In the genomic region with DNA sequence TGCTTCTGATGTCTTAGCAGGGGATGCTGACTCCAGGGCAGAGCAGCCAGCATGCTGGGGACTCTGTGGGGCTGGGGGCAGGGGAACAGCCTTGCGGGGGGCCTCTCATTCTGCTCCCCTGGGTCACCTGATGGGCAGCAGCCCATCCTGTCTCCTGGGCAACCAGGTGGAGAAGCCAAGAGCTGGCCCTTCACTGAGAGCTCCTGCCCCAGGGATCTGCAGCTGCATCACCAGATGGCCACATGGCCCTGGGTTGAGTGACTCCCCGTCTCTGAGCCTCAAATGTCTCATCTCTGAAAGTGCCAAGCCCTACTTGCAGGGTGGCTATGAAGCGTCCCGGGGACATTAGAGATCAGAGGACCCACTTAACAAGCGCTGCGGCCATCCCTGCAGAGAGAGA, we compare ENCODE assay signal across 16 cellular contexts.
"Had no signal": no experiment of that assay in that cellular context is flagged by ENCODE, and none has a peak within 500 bp of the region (broad histone marks: within the 10 kb centered on the region; RNA-seq: fewer than 3 reads in every experiment).

No MANE protein-coding gene starts in this region.

- H3K27me3 ChIP-seq: ascending aorta, gastrocnemius medialis, neutrophil, transverse colon, vagina had no signal

- H3K4me3 Mint-ChIP-seq: activated naive CD8-positive, alpha-beta T cell treated with anti-CD3 and anti-CD28 coated beads, Interleukin-2, amount 50 U/mL, for 24 hours; activated T-helper 17 cell treated with anti-CD3 and anti-CD28 coated beads, Interleukin-2, amount 50 U/mL, for 72 hours had no signal

- H3K9me3 ChIP-seq: ascending aorta, gastrocnemius medialis, neutrophil, transverse colon, vagina had no signal

- H3K4me1 Mint-ChIP-seq: activated naive CD8-positive, alpha-beta T cell treated with anti-CD3 and anti-CD28 coated beads, Interleukin-2, amount 50 U/mL, for 24 hours; activated T-helper 17 cell treated with anti-CD3 and anti-CD28 coated beads, Interleukin-2, amount 50 U/mL, for 72 hours had no signal

- H3K4me1 ChIP-seq: gastrocnemius medialis had no signal

- H3K27ac Mint-ChIP-seq: activated naive CD8-positive, alpha-beta T cell treated with anti-CD3 and anti-CD28 coated beads, Interleukin-2, amount 50 U/mL, for 24 hours; activated T-helper 17 cell treated with anti-CD3 and anti-CD28 coated beads, Interleukin-2, amount 50 U/mL, for 72 hours had no signal

- H3K27ac ChIP-seq: ascending aorta, gastrocnemius medialis, neutrophil, transverse colon, vagina had no signal

- H3K4me3 ChIP-seq: ascending aorta, gastrocnemius medialis, transverse colon, vagina had no signal

- H3K27me3 Mint-ChIP-seq: activated naive CD8-positive, alpha-beta T cell treated with anti-CD3 and anti-CD28 coated beads, Interleukin-2, amount 50 U/mL, for 24 hours; activated T-helper 17 cell treated with anti-CD3 and anti-CD28 coated beads, Interleukin-2, amount 50 U/mL, for 72 hours had no signal

- H3K9me3 Mint-ChIP-seq: activated naive CD8-positive, alpha-beta T cell treated with anti-CD3 and anti-CD28 coated beads, Interleukin-2, amount 50 U/mL, for 24 hours; activated T-helper 17 cell treated with anti-CD3 and anti-CD28 coated beads, Interleukin-2, amount 50 U/mL, for 72 hours had no signal

- ATAC-seq: activated naive CD8-positive, alpha-beta T cell treated with anti-CD3 and anti-CD28 coated beads, Interleukin-2, amount 50 U/mL, for 24 hours; activated T-helper 17 cell treated with anti-CD3 and anti-CD28 coated beads, Interleukin-2, amount 50 U/mL, for 72 hours; gastrocnemius medialis; stimulated activated naive CD8-positive, alpha-beta T cell treated with anti-CD3 and anti-CD28 coated beads, Interleukin-15, Interleukin-2, amounts not matched to agents 100 U/mL and 50 U/mL, for 24 hours had no signal

- DNase-seq: activated CD4-positive, alpha-beta T cell treated with anti-CD3 and anti-CD28 coated beads for 1 hour; activated CD4-positive, alpha-beta T cell treated with anti-CD3 and anti-CD28 coated beads, Interleukin-2, amount 50 U/mL, for 4 hours; activated naive CD4-positive, alpha-beta T cell treated with Interleukin-2 at 50 U/mL for 16 hours; activated naive CD8-positive, alpha-beta T cell treated with anti-CD3 and anti-CD28 coated beads, Interleukin-2, amount 50 U/mL, for 24 hours; gastrocnemius medialis; islet precursor cell; retina; stimulated activated CD4-positive, alpha-beta T cell treated with anti-CD3 and anti-CD28 coated beads, Interleukin-15, amount 100 ng/mL, for 24 hours; stimulated activated CD4-positive, alpha-beta T cell treated with anti-CD3 and anti-CD28 coated beads, Interleukin-4, amount 100 ng/mL, for 4 hours; stimulated activated CD8-positive, alpha-beta memory T cell treated with anti-CD3 and anti-CD28 coated beads, Interleukin-4, amount 100 ng/mL, for 48 hours; stimulated activated naive CD8-positive, alpha-beta T cell treated with anti-CD3 and anti-CD28 coated beads, Interleukin-15, Interleukin-2, amounts not matched to agents 100 U/mL and 50 U/mL, for 24 hours; transverse colon had no signal
